ENCODE assay signal across 24 cellular contexts in the genomic region with DNA sequence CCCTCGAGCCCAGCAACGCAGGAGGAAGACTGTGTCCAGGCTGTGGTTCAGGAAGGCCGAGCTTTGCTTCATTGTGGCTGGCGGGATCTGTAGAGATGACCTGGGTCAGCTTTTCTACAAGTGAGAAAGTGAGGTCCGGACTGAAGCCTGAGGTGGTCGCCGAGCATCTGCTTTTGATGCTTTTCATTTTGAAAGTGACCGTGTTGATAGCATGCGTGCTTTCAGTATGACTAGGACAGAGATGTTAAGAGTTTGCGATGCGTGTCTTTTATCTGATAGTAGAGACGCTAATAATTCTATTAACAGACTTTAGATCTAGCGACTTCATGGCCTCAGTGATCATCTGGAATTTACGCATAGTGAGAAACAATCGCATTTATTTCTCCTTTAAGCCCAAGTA.
"Had no signal": no experiment of that assay in that cellular context is flagged by ENCODE, and none has a peak within 500 bp of the region (broad histone marks: within the 10 kb centered on the region; RNA-seq: fewer than 3 reads in every experiment).

No MANE protein-coding gene starts in this region.

- H3K9me3 Mint-ChIP-seq: natural killer cell; neural crest cell; stimulated activated naive CD8-positive, alpha-beta T cell treated with anti-CD3 and anti-CD28 coated beads, Interleukin-15, amount 100 ng/mL, for 72 hours had no signal

- H3K27me3 ChIP-seq: esophagus squamous epithelium, neutrophil, pancreas, right lobe of liver, suprapubic skin, transverse colon, upper lobe of right lung, vagina had no signal

- H3K4me3 ChIP-seq: coronary artery, esophagus squamous epithelium, lower lobe of right lung, pancreas, right lobe of liver, smooth muscle cell, suprapubic skin, transverse colon, upper lobe of right lung, vagina had no signal

- DNase-seq: dermis blood vessel endothelial cell; effector memory CD4-positive, alpha-beta T cell; erythroblast; esophagus squamous epithelium; foreskin melanocyte; head of caudate nucleus; left ventricle myocardium superior; lower lobe of right lung; natural killer cell; pancreas; right lobe of liver; stimulated activated CD4-positive, alpha-beta T cell treated with anti-CD3 and anti-CD28 coated beads, Interleukin-4, amount 100 ng/mL, for 4 hours; stimulated activated naive CD4-positive, alpha-beta T cell; stimulated activated naive CD8-positive, alpha-beta T cell treated with anti-CD3 and anti-CD28 coated beads, Interleukin-15, amount 100 ng/mL, for 72 hours; transverse colon; upper lobe of right lung had no signal

- H3K27me3 Mint-ChIP-seq: stimulated activated naive CD8-positive, alpha-beta T cell treated with anti-CD3 and anti-CD28 coated beads, Interleukin-15, amount 100 ng/mL, for 72 hours had no signal

- H3K27ac Mint-ChIP-seq: stimulated activated naive CD8-positive, alpha-beta T cell treated with anti-CD3 and anti-CD28 coated beads, Interleukin-15, amount 100 ng/mL, for 72 hours had no signal

- H3K4me1 Mint-ChIP-seq: neural crest cell; stimulated activated naive CD8-positive, alpha-beta T cell treated with anti-CD3 and anti-CD28 coated beads, Interleukin-15, amount 100 ng/mL, for 72 hours had no signal

- ATAC-seq: left ventricle myocardium superior; lower lobe of right lung; natural killer cell; pancreas; right lobe of liver; stimulated activated naive CD8-positive, alpha-beta T cell treated with anti-CD3 and anti-CD28 coated beads, Interleukin-15, amount 100 ng/mL, for 72 hours; upper lobe of right lung had no signal

- H3K36me3 Mint-ChIP-seq: natural killer cell had no signal

- H3K4me1 ChIP-seq: esophagus squamous epithelium, lower lobe of right lung, pancreas, right lobe of liver, suprapubic skin, transverse colon, upper lobe of right lung, vagina had no signal

- FAIRE-seq: endometrium, keratinocyte, pancreas had no signal

- H3K4me3 Mint-ChIP-seq: natural killer cell; neural crest cell; stimulated activated naive CD8-positive, alpha-beta T cell treated with anti-CD3 and anti-CD28 coated beads, Interleukin-15, amount 100 ng/mL, for 72 hours had no signal

- H3K9me3 ChIP-seq: esophagus squamous epithelium, lower lobe of right lung, neutrophil, pancreas, right lobe of liver, suprapubic skin, transverse colon, upper lobe of right lung, vagina had no signal

- H3K27ac ChIP-seq: coronary artery, esophagus squamous epithelium, lower lobe of right lung, neutrophil, pancreas, right lobe of liver, suprapubic skin, transverse colon, upper lobe of right lung, vagina had no signal

- H3K4me2 ChIP-seq: smooth muscle cell had no signal
